Comparison of ENCODE assay signal across 8 cellular contexts in the genomic region with DNA sequence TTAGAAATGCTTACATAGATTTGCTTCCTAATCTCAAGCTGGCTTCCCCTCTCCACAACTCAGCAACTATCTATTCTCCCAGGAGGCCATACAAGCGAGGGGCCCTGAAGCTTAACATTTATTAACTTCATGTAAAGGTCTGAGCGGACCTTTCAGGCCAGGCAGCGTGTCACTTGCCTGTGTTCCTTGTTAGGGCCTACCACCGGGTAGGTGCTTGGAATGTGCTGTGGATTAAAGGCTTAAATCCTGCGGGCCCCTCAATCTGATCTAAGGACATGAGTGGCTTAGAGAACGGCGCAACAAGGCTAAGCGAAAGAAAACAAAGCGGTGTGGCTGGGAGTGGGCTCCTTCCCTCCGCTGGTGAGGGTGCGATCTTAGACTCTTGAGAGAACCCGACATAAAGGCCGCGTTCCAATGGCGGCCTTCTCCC. TPM values are rescaled to one million over a fixed set of nuclear protein-coding genes. Genes with fewer than 3 reads are reported as not detected.
DNase-seq lines count a peak whose midpoint lies in the region; ATAC-seq, FAIRE-seq and TF ChIP-seq lines count a peak whose summit lies in the region.

No MANE protein-coding gene starts in this region.

- no peaks in the 10 kb centered on the region for H3K27me3 Mint-ChIP-seq in activated CD8-positive, alpha-beta T cell treated with anti-CD3 and anti-CD28 coated beads, Interleukin-2, amount 10 ng/mL, durations not matched to agents 7 days and 5 days (ENCODE audit: low read depth)

- peak overlapping the region; percentile 5 for H2AFZ ChIP-seq in ACC112 (ENCODE audit: low read length, unreplicated experiment)

- no peaks in the 10 kb centered on the region for H3K9me3 Mint-ChIP-seq in activated CD8-positive, alpha-beta T cell treated with anti-CD3 and anti-CD28 coated beads, Interleukin-2, amount 10 ng/mL, durations not matched to agents 7 days and 5 days (ENCODE audit: insufficient read depth)

- peaks cover 21% of the 10 kb centered on the region for H3K36me3 Mint-ChIP-seq in activated CD8-positive, alpha-beta T cell treated with anti-CD3 and anti-CD28 coated beads, Interleukin-2, amount 10 ng/mL, durations not matched to agents 7 days and 5 days (ENCODE audit: low read depth)

- H3K4me1 Mint-ChIP-seq in activated CD8-positive, alpha-beta T cell treated with anti-CD3 and anti-CD28 coated beads, Interleukin-2, amount 10 ng/mL, durations not matched to agents 7 days and 5 days (ENCODE audit: low read depth): peaks cover 50% of the 10 kb centered on the region

- peak overlapping the region; percentile 98 for H3K4me3 Mint-ChIP-seq in activated CD8-positive, alpha-beta T cell treated with anti-CD3 and anti-CD28 coated beads, Interleukin-2, amount 10 ng/mL, durations not matched to agents 7 days and 5 days

- CTCF ChIA-PET in activated CD8-positive, alpha-beta T cell treated with anti-CD3 and anti-CD28 coated beads, Interleukin-2, amount 10 ng/mL, durations not matched to agents 7 days and 5 days (lab: Charles Lee): interaction anchor here (1.1 kb wide), 1 partner anchor 26 kb away, joined by 3 read pairs; no protein-coding TSS in a partner anchor

- H3K36me3 ChIP-seq in ACC112 (ENCODE audit: insufficient read depth, low read length) (no peaks in the 10 kb centered on the region), left ventricle myocardium inferior (no peaks in the 10 kb centered on the region), skeletal muscle satellite cell (ENCODE audit: insufficient read depth, low read length) (no peaks in the 10 kb centered on the region)

- H3K9me3 ChIP-seq in left ventricle myocardium inferior (replicated peaks): no peaks in the 10 kb centered on the region
- H3K9me3 ChIP-seq in skeletal muscle satellite cell (replicated peaks; ENCODE audit: low read length): no peaks in the 10 kb centered on the region

- TF ChIP-seq CTCF in left ventricle myocardium inferior (IDR thresholded peaks at IDR 0.05; ENCODE audit: borderline replicate concordance): no peak

- H3K27ac ChIP-seq in ACC112 (ENCODE audit: low read depth, low read length) (peak overlapping the region; percentile 88), left ventricle myocardium inferior (replicated peaks) (peak overlapping the region; percentile 96)

- peak; percentile 1 for ATAC-seq in GM21723 (IDR thresholded peaks at IDR 0.05; ENCODE audit: unreplicated experiment)
- no peak for ATAC-seq in activated CD8-positive, alpha-beta T cell treated with anti-CD3 and anti-CD28 coated beads, Interleukin-2, amount 10 ng/mL, durations not matched to agents 7 days and 5 days
- ATAC-seq in HG02759 (IDR thresholded peaks at IDR 0.05; ENCODE audit: unreplicated experiment): no peak

- FAIRE-seq in H54 (lab: Jason Lieb, UNC): no peak

- H3K4me2 ChIP-seq in skeletal muscle satellite cell (ENCODE audit: low read length): peak overlapping the region; percentile 93

- DNase-seq in activated CD8-positive, alpha-beta T cell treated with anti-CD3 and anti-CD28 coated beads, Interleukin-2, amount 10 ng/mL, durations not matched to agents 7 days and 5 days: no peak
- DNase-seq in left ventricle myocardium inferior (no peak), H54 (ENCODE audit: insufficient read length, low spot score) (no peak)
- DNase-seq in effector CD8-positive, alpha-beta T cell (lab: John Stamatoyannopoulos, UW): no peak

- H3K4me3 ChIP-seq in ACC112 (ENCODE audit: low read depth, low read length): peak overlapping the region; percentile 99
- peak overlapping the region; percentile 98 for H3K4me3 ChIP-seq in left ventricle myocardium inferior
- H3K4me3 ChIP-seq in skeletal muscle satellite cell (ENCODE audit: low read length): peak overlapping the region; percentile 93

- peak overlapping the region; percentile 98 for H3K9ac ChIP-seq in skeletal muscle satellite cell (ENCODE audit: low read depth, low read length)

- H3K79me2 ChIP-seq in ACC112 (ENCODE audit: control insufficient read depth, insufficient read depth, low read length, unreplicated experiment): peaks cover 53% of the 10 kb centered on the region

- H3K4me1 ChIP-seq in ACC112 (ENCODE audit: control insufficient read depth, insufficient read depth, low read length, unreplicated experiment) (peaks cover 25% of the 10 kb centered on the region), left ventricle myocardium inferior (peaks cover 60% of the 10 kb centered on the region), skeletal muscle satellite cell (ENCODE audit: control insufficient read depth, insufficient read depth, low read length) (peaks cover 29% of the 10 kb centered on the region)

- peak overlapping the region; percentile 100 for H3K27ac Mint-ChIP-seq in activated CD8-positive, alpha-beta T cell treated with anti-CD3 and anti-CD28 coated beads, Interleukin-2, amount 10 ng/mL, durations not matched to agents 7 days and 5 days

- no peaks in the 10 kb centered on the region for H3K27me3 ChIP-seq in ACC112 (ENCODE audit: insufficient read depth, low read length)
- H3K27me3 ChIP-seq in left ventricle myocardium inferior (ENCODE audit: low read depth): no peaks in the 10 kb centered on the region
- H3K27me3 ChIP-seq in skeletal muscle satellite cell (ENCODE audit: control insufficient read depth, insufficient read depth, low read length): no peaks in the 10 kb centered on the region

- POLR2A ChIA-PET in activated CD8-positive, alpha-beta T cell treated with anti-CD3 and anti-CD28 coated beads, Interleukin-2, amount 10 ng/mL, durations not matched to agents 7 days and 5 days (lab: Charles Lee): interaction anchor here (0.6 to 2.7 kb wide), 16 partner anchors 10 to 934 kb away, joined by 3 to 36 read pairs (median 4); a partner anchor contains a TSS

- TF ChIP-seq POLR2A in H54 (IDR thresholded peaks at IDR 0.05; ENCODE audit: low read depth, low read length): no peak

- intact Hi-C loops in left ventricle myocardium inferior (cut with micrococcal nuclease): no loop called here

RNA-seq across cellular contexts. Expression of a gene that starts 0.7 kb away (rescaled TPM):
- 100 to 1,000 TPM; 106 to 108 TPM for total RNA-seq in activated CD8-positive, alpha-beta T cell treated with anti-CD3 and anti-CD28 coated beads, Interleukin-2, amount 10 ng/mL, durations not matched to agents 7 days and 5 days
- total RNA-seq in left ventricle myocardium inferior: 80.2 TPM
- 121 and 159 TPM in 2 replicates for total RNA-seq in skeletal muscle satellite cell (2012; rRNA removed)

RNA-seq across cellular contexts. Expression of a gene that starts 24.8 kb away (rescaled TPM):
- 10 to 100 TPM; 27.2 to 29.5 TPM for total RNA-seq in activated CD8-positive, alpha-beta T cell treated with anti-CD3 and anti-CD28 coated beads, Interleukin-2, amount 10 ng/mL, durations not matched to agents 7 days and 5 days
- total RNA-seq in left ventricle myocardium inferior: 18.7 TPM
- total RNA-seq in skeletal muscle satellite cell (2012; rRNA removed): 9.0 and 10.4 TPM in 2 replicates
